ENCODE assay signal across 14 cellular contexts in genomic region chr13:113920173-113920572, GRCh38.
"Had no signal": no experiment of that assay in that cellular context is flagged by ENCODE, and none has a peak within 500 bp of the region (broad histone marks: within the 10 kb centered on the region; RNA-seq: fewer than 3 reads in every experiment).

No MANE protein-coding gene starts in this region.

- ATAC-seq: activated T-cell treated with anti-CD3 and anti-CD28 coated beads, Interleukin-2, amount 50 U/mL, for 72 hours; gastrocnemius medialis; left ventricle myocardium superior; T-cell had no signal

- DNase-seq: activated CD4-positive, alpha-beta T cell treated with anti-CD3 and anti-CD28 coated beads, Interleukin-2, amount 10 ng/mL, durations not matched to agents 24 days and 14 days; activated naive CD4-positive, alpha-beta T cell; activated T-cell treated with anti-CD3 and anti-CD28 coated beads, Interleukin-2, amount 50 U/mL, for 72 hours; heart right ventricle; left ventricle myocardium superior; mesendoderm; nephron progenitor cell; stimulated activated CD4-positive, alpha-beta T cell treated with anti-CD3 and anti-CD28 coated beads, Interleukin-4, amount 100 ng/mL, for 1 hour; T1000; uterus had no signal

- H3K4me1 Mint-ChIP-seq: activated CD4-positive, alpha-beta T cell treated with anti-CD3 and anti-CD28 coated beads, Interleukin-2, amount 10 ng/mL, durations not matched to agents 24 days and 14 days; nephron progenitor cell; stimulated activated naive CD8-positive, alpha-beta T cell treated with anti-CD3 and anti-CD28 coated beads, Interleukin-15, amount 100 ng/mL, for 72 hours; T-cell had no signal

- H3K36me3 Mint-ChIP-seq: T-cell had no signal

- H3K36me3 ChIP-seq: gastrocnemius medialis, heart right ventricle, uterus had no signal

- H3K27ac ChIP-seq: gastrocnemius medialis, heart right ventricle, uterus, VCaP had no signal

- H3K4me3 Mint-ChIP-seq: activated CD4-positive, alpha-beta T cell treated with anti-CD3 and anti-CD28 coated beads, Interleukin-2, amount 10 ng/mL, durations not matched to agents 24 days and 14 days; activated T-cell treated with anti-CD3 and anti-CD28 coated beads, Interleukin-2, amount 50 U/mL, for 72 hours; nephron progenitor cell; stimulated activated naive CD8-positive, alpha-beta T cell treated with anti-CD3 and anti-CD28 coated beads, Interleukin-15, amount 100 ng/mL, for 72 hours; T-cell had no signal

- H3K27me3 ChIP-seq: uterus had no signal

- H3K4me1 ChIP-seq: gastrocnemius medialis, heart right ventricle, uterus had no signal

- H3K9me3 ChIP-seq: gastrocnemius medialis, uterus had no signal

- H3K4me3 ChIP-seq: gastrocnemius medialis, heart right ventricle, uterus had no signal

- H3K27ac Mint-ChIP-seq: activated CD4-positive, alpha-beta T cell treated with anti-CD3 and anti-CD28 coated beads, Interleukin-2, amount 10 ng/mL, durations not matched to agents 24 days and 14 days; activated T-cell treated with anti-CD3 and anti-CD28 coated beads, Interleukin-2, amount 50 U/mL, for 72 hours; nephron progenitor cell; stimulated activated naive CD8-positive, alpha-beta T cell treated with anti-CD3 and anti-CD28 coated beads, Interleukin-15, amount 100 ng/mL, for 72 hours had no signal
